ENCODE assay signal across 25 cellular contexts in genomic region chr3:64019879-64020278, GRCh38. TPM values are rescaled to one million over a fixed set of nuclear protein-coding genes. Genes with fewer than 3 reads are reported as not detected.
DNase-seq lines count a peak whose midpoint lies in the region; ATAC-seq, FAIRE-seq and TF ChIP-seq lines count a peak whose summit lies in the region.
"Had no signal": no experiment of that assay in that cellular context is flagged by ENCODE, and none has a peak within 500 bp of the region (broad histone marks: within the 10 kb centered on the region; RNA-seq: fewer than 3 reads in every experiment).

No MANE protein-coding gene starts in this region.

- no peak overlapping the region for H3K4me3 Mint-ChIP-seq in activated T-cell treated with anti-CD3 and anti-CD28 coated beads, Interleukin-2, amount 50 U/mL, for 72 hours
- H3K4me3 Mint-ChIP-seq: CD14-positive monocyte; CD4-positive, alpha-beta memory T cell had no signal

- BruUV-seq in GM12878 (replicated peaks; lab: Mats Ljungman, UMichigan), result no TSS peak

- in situ Hi-C loops in GM12878 (cut with MboI), result no loop called here

- H4K20me1 ChIP-seq in Karpas-422 (ENCODE audit: insufficient read depth, low read depth, low read length), result peaks cover 9% of the 10 kb centered on the region; the same call in 1 of the 2 replicates
- H4K20me1 ChIP-seq in GM12878 (ENCODE audit: control insufficient read depth, insufficient read depth), result no peaks in the 10 kb centered on the region

- H3K4me1 ChIP-seq in Karpas-422 (ENCODE audit: low read length) (peaks cover 26% of the 10 kb centered on the region), GM12878 (ENCODE audit: control insufficient read depth, insufficient read depth, low read length) (no peaks in the 10 kb centered on the region), pancreas (peaks cover 19 to 23% (median 22%) of the 10 kb centered on the region in 3 donors)
- H3K4me1 ChIP-seq: BE2C had no signal

- H3K9me3 Mint-ChIP-seq in activated T-cell treated with anti-CD3 and anti-CD28 coated beads, Interleukin-2, amount 50 U/mL, for 72 hours, result no peaks in the 10 kb centered on the region
- H3K9me3 Mint-ChIP-seq: CD4-positive, alpha-beta memory T cell; HFFc6 had no signal

- RAD21 ChIA-PET in GM12878 (lab: Charles Lee; ENCODE audit: unreplicated experiment), result interaction anchor here (1.8 kb wide), 1 partner anchor 16 kb away, joined by 5 read pairs; no protein-coding TSS in a partner anchor

- DNase-seq in activated T-cell treated with anti-CD3 and anti-CD28 coated beads, Interleukin-2, amount 50 U/mL, for 72 hours, result no peak
- DNase-seq in activated T-cell treated with anti-CD3 and anti-CD28 coated beads for 4 hours (no peak), Karpas-422 (no peak), GM12878 (ENCODE audit: low read depth, low spot score) (no peak), pancreas (no peak), GM12891 (ENCODE audit: insufficient read length, low spot score) (no peak)
- DNase-seq in NK-92 treated with Interleukin-12 subunit alpha and Interleukin-12 subunit beta, amount 100 ng/mL, for 24 hours (lab: John Stamatoyannopoulos, UW), result no peak
- DNase-seq: 8988T; ACHN; AML-193; BE2C; Calu3; CD4-positive, alpha-beta memory T cell; COR-L47; DMS53; DMS79 treated with DMSO at 0.1 percent for 48 hours; GF-D8; GOT3; HFFc6 had no signal

- H3K9me3 ChIP-seq in Karpas-422 (ENCODE audit: low read length) (no peaks in the 10 kb centered on the region), GM12878 (replicated peaks; ENCODE audit: control insufficient read depth, insufficient read depth, low read length) (no peaks in the 10 kb centered on the region), pancreas (no peaks in the 10 kb centered on the region)
- H3K9me3 ChIP-seq: A549; BE2C; BLaER1 treated with 17β-estradiol and CSF1 and Interleukin-3, amounts not matched to agents 10 nM and 100 nM; HAP-1 had no signal

- H3K79me2 ChIP-seq in Karpas-422 (ENCODE audit: low read length) (peaks cover 62% of the 10 kb centered on the region), GM12878 (ENCODE audit: control insufficient read depth, insufficient read depth, low read length) (peaks cover 29% of the 10 kb centered on the region)

- TF ChIP-seq CTCF in GM12878 (IDR thresholded peaks at IDR 0.05 in 2 of 3, conservative IDR thresholded peaks at IDR 0.05 in 1 of 3; ENCODE audit: control insufficient read depth in 2 of 3, extremely low read depth in 1 of 3, insufficient read depth in 1 of 3, low read depth in 3 of 3, low read length in 3 of 3) (no peak), pancreas (IDR thresholded peaks at IDR 0.05) (no peak)

- TF ChIP-seq POLR2A in GM12878 (IDR thresholded peaks at IDR 0.05; ENCODE audit: low read depth, low read length) (no peak), GM12891 (IDR thresholded peaks at IDR 0.05; ENCODE audit: low read depth, low read length) (no peak)

- CTCF ChIA-PET in GM12878 (lab: Yijun Ruan, JAX), result interaction anchor here (0.7 to 2.0 kb wide), 7 partner anchors 9 to 669 kb away, joined by 3 to 10 read pairs (median 3); no protein-coding TSS in a partner anchor

- peaks cover 5 to 20% of the 10 kb centered on the region in 2 donors for H3K36me3 Mint-ChIP-seq in activated T-cell treated with anti-CD3 and anti-CD28 coated beads, Interleukin-2, amount 50 U/mL, for 72 hours (ENCODE audit: insufficient read depth in 2 of 2)

- H3K27ac Mint-ChIP-seq in activated T-cell treated with anti-CD3 and anti-CD28 coated beads, Interleukin-2, amount 50 U/mL, for 72 hours, result peak overlapping the region; percentile 65
- H3K27ac Mint-ChIP-seq: HFFc6 had no signal

- no peaks in the 10 kb centered on the region for H3K9me2 ChIP-seq in Karpas-422 (replicated peaks; ENCODE audit: insufficient read depth, low read length)

- 96% methylated on average over 2 of the region's 2 CpGs for WGBS in GM12878 (ENCODE audit: insufficient coverage, insufficient replicate concordance, low lambda C conversion rate, missing lambda C conversion rate)
- 31 to 43% methylated on average over 2 of the region's 2 CpGs for WGBS in pancreas, 2 donors

- TF ChIP-seq EP300 in GM12878 (IDR thresholded peaks at IDR 0.05; ENCODE audit: borderline replicate concordance in 1 of 2, control insufficient read depth in 1 of 2, low read depth in 2 of 2, low read length in 2 of 2), result no peak

- H3K9ac ChIP-seq in Karpas-422 (ENCODE audit: low read length) (no peak overlapping the region), GM12878 (ENCODE audit: control insufficient read depth, insufficient read depth, low read length) (no peak overlapping the region)

- POLR2A ChIA-PET in GM12878 (lab: Charles Lee), result no interaction called here

- H3K27ac ChIP-seq in Karpas-422 (ENCODE audit: low read length), result no peak overlapping the region
- no peak overlapping the region for H3K27ac ChIP-seq in GM12878 (ENCODE audit: control insufficient read depth, insufficient read depth)
- H3K27ac ChIP-seq in pancreas, result peak overlapping the region in 3 of 4 donors; percentile 17 to 90 (median 89)
- H3K27ac ChIP-seq: A549; BLaER1 treated with 17β-estradiol and CSF1 and Interleukin-3, amounts not matched to agents 10 nM and 100 nM had no signal

- ATAC-seq in activated T-cell treated with anti-CD3 and anti-CD28 coated beads, Interleukin-2, amount 50 U/mL, for 72 hours (replicated peaks in 1 of 2), result no peak
- ATAC-seq in GM12878 (no peak), pancreas (no peak)
- ATAC-seq: A549 had no signal

- FAIRE-seq in GM12878 (lab: Jason Lieb, UNC) (no peak), pancreas (lab: Jason Lieb, UNC) (no peak), GM12891 (lab: Jason Lieb, UNC) (no peak)
- FAIRE-seq: A549, GM19239, H54 had no signal

- no peaks in the 10 kb centered on the region for H3K27me3 Mint-ChIP-seq in activated T-cell treated with anti-CD3 and anti-CD28 coated beads, Interleukin-2, amount 50 U/mL, for 72 hours (ENCODE audit: low read depth)
- H3K27me3 Mint-ChIP-seq: CD4-positive, alpha-beta memory T cell had no signal

- H3K4me1 Mint-ChIP-seq in activated T-cell treated with anti-CD3 and anti-CD28 coated beads, Interleukin-2, amount 50 U/mL, for 72 hours (ENCODE audit: low read depth), result peaks cover 48% of the 10 kb centered on the region

- H3K4me3 ChIP-seq in Karpas-422 (ENCODE audit: low read length) (no peak overlapping the region), GM12878 (no peak overlapping the region), pancreas (peak overlapping the region in 3 of 4 donors; percentile 87 to 96 (median 95))
- H3K4me3 ChIP-seq: A549; BLaER1 treated with 17β-estradiol and CSF1 and Interleukin-3, amounts not matched to agents 10 nM and 100 nM; HAP-1 had no signal

- peak overlapping the region; percentile 49 for H3K4me2 ChIP-seq in Karpas-422 (ENCODE audit: low read depth, low read length, poor library complexity, severe bottlenecking)
- no peak overlapping the region for H3K4me2 ChIP-seq in GM12878 (ENCODE audit: control insufficient read depth, insufficient read depth)
- H3K4me2 ChIP-seq: A549 had no signal

- intact Hi-C loops in GM12878 (cut with micrococcal nuclease; ENCODE audit: unreplicated experiment), result no loop called here
- intact Hi-C loops in pancreas (cut with DNase I), result no loop called here

- SMC1A ChIA-PET in GM12878 (lab: Charles Lee; ENCODE audit: uncharacterized antibody, unreplicated experiment), result interaction anchor here (0.7 to 2.4 kb wide), 5 partner anchors 12 to 465 kb away, joined by 3 to 11 read pairs (median 4); no protein-coding TSS in a partner anchor

- H3K36me3 ChIP-seq in Karpas-422 (ENCODE audit: insufficient read depth, low read length) (peaks cover 50% of the 10 kb centered on the region; the same call in 1 of the 2 replicates), GM12878 (ENCODE audit: control insufficient read depth in 2 of 2, insufficient read depth in 2 of 2, low read length in 1 of 2) (peaks cover 0 to 16% of the 10 kb centered on the region in 2 experiments; a peak in 2 of 4 replicates), pancreas (peaks cover 0 to 28% (median 24%) of the 10 kb centered on the region in 3 donors)

- H3K27me3 ChIP-seq in Karpas-422 (ENCODE audit: low read length) (no peaks in the 10 kb centered on the region), GM12878 (replicated peaks in 1 of 2; ENCODE audit: control insufficient read depth in 2 of 2, insufficient read depth in 2 of 2, low read length in 1 of 2) (no peaks in the 10 kb centered on the region), pancreas (no peaks in the 10 kb centered on the region)
- H3K27me3 ChIP-seq: BE2C; BLaER1 treated with 17β-estradiol and CSF1 and Interleukin-3, amounts not matched to agents 10 nM and 100 nM had no signal

- H2AFZ ChIP-seq in Karpas-422 (ENCODE audit: low read length) (no peak overlapping the region), GM12878 (ENCODE audit: control insufficient read depth, low read depth, low read length) (no peak overlapping the region)

- no peak for TF ChIP-seq RAD21 in GM12878 (IDR thresholded peaks at IDR 0.05; ENCODE audit: insufficient read depth, low read depth, low read length)

TF ChIP-seq in GM12878, 131 proteins besides CTCF, POLR2A, EP300 and RAD21 (continues in another document):
- peak; percentile 71; the same call in 1 of the 2 replicates for TF ChIP-seq NFXL1 (IDR thresholded peaks at IDR 0.05; ENCODE audit: borderline replicate concordance)

TF ChIP-seq in GM12891, 5 proteins besides CTCF, POLR2A, EP300 and RAD21 (continues in another document):
- TF ChIP-seq POLR2AphosphoS5 (IDR thresholded peaks at IDR 0.05; ENCODE audit: low read depth, low read length), result no peak

RNA-seq across cellular contexts. Expression of gene PSMD6, which starts 3.4 kb away (rescaled TPM):
- 10 to 100 TPM; 83.4 to 90.3 TPM for total RNA-seq in activated T-cell treated with anti-CD3 and anti-CD28 coated beads, Interleukin-2, amount 50 U/mL, for 72 hours
- 95.6 and 99.4 TPM in 2 replicates for total RNA-seq in Karpas-422 (2014; rRNA removed; shearing (Covaris generic); ENCODE audit: low replicate concordance)
- total RNA-seq in GM12878 (2013; cell fraction: nucleolus; rRNA removed), result 103 and 104 TPM in 2 replicates
- 107 and 108 TPM in 2 replicates for total RNA-seq in GM12878 (2014; rRNA removed)
- 112 and 123 TPM in 2 replicates for total RNA-seq in GM12878 (2014; rRNA removed; fragmentation: Illumina TruSeq; extraction: Trizol)
- 89.4 and 91.5 TPM in 2 replicates for total RNA-seq in GM12878 (2021)
- 40.4 TPM for polyA plus RNA-seq in GM12878 (2011; ENCODE audit: low read depth)
- polyA plus RNA-seq in GM12878 (2011; rRNA removed), result 68.7 and 79.2 TPM in 2 replicates
- 35.8 and 50.6 TPM in 2 replicates for polyA plus RNA-seq in GM12878 (2011; cell fraction: cytosol; rRNA removed)
- polyA plus RNA-seq in GM12878 (2011; cell fraction: nucleus; rRNA removed), result 64.6 and 78.6 TPM in 2 replicates
- 70.4 and 92.1 TPM in 2 replicates for polyA plus RNA-seq in GM12878 (2012)
- 106 and 119 TPM in 2 replicates for polyA plus RNA-seq in GM12878 (2014; fragmentation: Illumina TruSeq; extraction: Trizol)
- polyA plus RNA-seq in GM12878 (2014; fragmentation: Nextera tagmentation; extraction: Ambion mirVana), result 100 to 1,000 TPM in 1 of 2 experiments, 10 to 100 TPM in 1; 84.3 to 124 TPM
- 101 and 105 TPM in 2 replicates for polyA plus RNA-seq in GM12878 (2014; rRNA removed)
- 100 to 1,000 TPM; 196 to 199 TPM for polyA plus RNA-seq in GM12878 (2016; fragmentation: Nextera tagmentation; extraction: Ambion mirVana)
- 39.0 and 53.7 TPM in 2 replicates for polyA minus RNA-seq in GM12878 (2011; rRNA and poly(A)+ RNA removed)
- polyA minus RNA-seq in GM12878 (2011; cell fraction: cytosol; rRNA and poly(A)+ RNA removed), result 18.6 and 21.1 TPM in 2 replicates
- 51.1 and 84.2 TPM in 2 replicates for polyA minus RNA-seq in GM12878 (2011; cell fraction: nucleus; rRNA and poly(A)+ RNA removed)
- 100 to 1,000 TPM in 4 of 6 donors, 10 to 100 TPM in 2; 73.7 to 220 (median 134) TPM for total RNA-seq in pancreas
- polyA plus RNA-seq in pancreas, result 100 to 1,000 TPM; 103 to 106 TPM
- 88.4 TPM for polyA plus RNA-seq in GM12891 (2012; ENCODE audit: low read depth, missing spikeins)

Comparison
In these comparisons a context has a peak if more than half of its experiments do, and no peak if none do; other contexts are left out.
1. H3K27ac ChIP-seq: peak in pancreas (3 of 4); none in Karpas-422 (single experiment) and GM12878 (single experiment).
2. H3K4me3 ChIP-seq: peak in pancreas (3 of 4); none in Karpas-422 (single experiment) and GM12878 (single experiment).